ENCODE assay signal across 11 cellular contexts in genomic region chr6:13668291-13668928, GRCh38. TPM values are rescaled to one million over a fixed set of nuclear protein-coding genes. Genes with fewer than 3 reads are reported as not detected.
A peak's percentile ranks its signal among the peaks of the same experiment; 100 is the strongest.
DNase-seq lines count a peak whose midpoint lies in the region; ATAC-seq and TF ChIP-seq lines count a peak whose summit lies in the region.
"Had no signal": no experiment of that assay in that cellular context is flagged by ENCODE, and none has a peak within 500 bp of the region (broad histone marks: within the 10 kb centered on the region; RNA-seq: fewer than 3 reads in every experiment).

No MANE protein-coding gene starts in this region.

- no peaks in the 10 kb centered on the region for H3K9me3 ChIP-seq in gastrocnemius medialis
- no peaks in the 10 kb centered on the region for H3K9me3 ChIP-seq in left ventricle myocardium inferior (replicated peaks)
- H3K9me3 ChIP-seq in gastroesophageal sphincter, result no peaks in the 10 kb centered on the region
- H3K9me3 ChIP-seq: right atrium auricular region had no signal

- H3K4me1 ChIP-seq in gastrocnemius medialis, result peaks cover 22 to 38% of the 10 kb centered on the region in 2 donors
- H3K4me1 ChIP-seq in left ventricle myocardium inferior, result peaks cover 55% of the 10 kb centered on the region
- peaks cover 0 to 30% (median 0%) of the 10 kb centered on the region in 3 donors for H3K4me1 ChIP-seq in gastroesophageal sphincter

- no peak for TF ChIP-seq CTCF in NB4 (IDR thresholded peaks at IDR 0.05; ENCODE audit: low read depth, low read length)
- TF ChIP-seq CTCF in choroid plexus epithelial cell (conservative IDR thresholded peaks at IDR 0.05; ENCODE audit: low read depth, low read length), result no peak
- no peak for TF ChIP-seq CTCF in gastrocnemius medialis (IDR thresholded peaks at IDR 0.05 in 4 of 5, conservative IDR thresholded peaks at IDR 0.05 in 1 of 5)
- TF ChIP-seq CTCF in left ventricle myocardium inferior (IDR thresholded peaks at IDR 0.05; ENCODE audit: borderline replicate concordance), result no peak
- no peak for TF ChIP-seq CTCF in gastroesophageal sphincter (IDR thresholded peaks at IDR 0.05)

- in situ Hi-C loops in ACHN (cut with HindIII; ENCODE audit: low pct_ligation_motif_present, low pct_unique_long_range_greater_than_20kb, low sequenced_read_pairs) (no loop called here), gastrocnemius medialis (cut with MboI; ENCODE audit: low sequenced_read_pairs in 4 of 4) (no loop called here)

- DNase-seq in ACHN (peak; percentile 37), NB4 (ENCODE audit: low read depth) (peak; percentile 30), choroid plexus epithelial cell (ENCODE audit: low read depth) (peak; percentile 32), gastrocnemius medialis (no peak), left ventricle myocardium inferior (no peak)
- DNase-seq: activated B cell treated with CpG ODN at 0.5 μM for 24 hours; NK-92 treated with Interleukin-12 subunit alpha and Interleukin-12 subunit beta, amount 100 ng/mL, for 24 hours had no signal

- H3K27ac ChIP-seq in gastrocnemius medialis, result no peak overlapping the region
- H3K27ac ChIP-seq in left ventricle myocardium inferior (replicated peaks), result no peak overlapping the region
- no peak overlapping the region for H3K27ac ChIP-seq in gastroesophageal sphincter
- H3K27ac ChIP-seq: right atrium auricular region had no signal

- peak; percentile 63 for ATAC-seq in GM18858 (IDR thresholded peaks at IDR 0.05; ENCODE audit: unreplicated experiment)
- no peak for ATAC-seq in gastrocnemius medialis
- no peak for ATAC-seq in SK-N-SH treated with all-trans-retinoic acid at 6 μM for 48 hours
- ATAC-seq in gastroesophageal sphincter, result no peak

- no peak overlapping the region for H3K4me3 ChIP-seq in NB4 (ENCODE audit: low read depth, low read length)
- H3K4me3 ChIP-seq in choroid plexus epithelial cell (ENCODE audit: low read depth, low read length), result no peak overlapping the region
- H3K4me3 ChIP-seq in gastrocnemius medialis, result no peak overlapping the region
- H3K4me3 ChIP-seq in left ventricle myocardium inferior, result no peak overlapping the region
- H3K4me3 ChIP-seq in gastroesophageal sphincter, result no peak overlapping the region
- H3K4me3 ChIP-seq: right atrium auricular region had no signal

- H3K27me3 ChIP-seq in gastrocnemius medialis, result no peaks in the 10 kb centered on the region
- no peaks in the 10 kb centered on the region for H3K27me3 ChIP-seq in left ventricle myocardium inferior (ENCODE audit: low read depth)
- H3K27me3 ChIP-seq in gastroesophageal sphincter, result no peaks in the 10 kb centered on the region
- H3K27me3 ChIP-seq: right atrium auricular region had no signal

- intact Hi-C loops in gastrocnemius medialis (cut with DNase I; ENCODE audit: low total_unique reads), result no loop called here
- intact Hi-C loops in left ventricle myocardium inferior (cut with micrococcal nuclease), result no loop called here

- TF ChIP-seq EP300 in gastroesophageal sphincter (IDR thresholded peaks at IDR 0.05), result no peak

- 52 to 75% methylated on average over 2 of the region's 2 CpGs for WGBS in gastroesophageal sphincter (ENCODE audit: low coverage in 1 of 2), 2 donors

- H3K36me3 ChIP-seq in gastrocnemius medialis (no peaks in the 10 kb centered on the region), left ventricle myocardium inferior (no peaks in the 10 kb centered on the region), gastroesophageal sphincter (no peaks in the 10 kb centered on the region)
- H3K36me3 ChIP-seq: right atrium auricular region had no signal

- no peak for TF ChIP-seq POLR2A in NB4 (IDR thresholded peaks at IDR 0.05; ENCODE audit: extremely low read depth, insufficient read length)
- no peak for TF ChIP-seq POLR2A in gastrocnemius medialis (IDR thresholded peaks at IDR 0.05)
- no peak for TF ChIP-seq POLR2A in gastroesophageal sphincter (IDR thresholded peaks at IDR 0.05)

TF ChIP-seq in SK-N-SH treated with all-trans-retinoic acid at 6 μM for 48 hours, 23 proteins besides CTCF, POLR2A, EP300 and RAD21:
- TF ChIP-seq RARB (CRISPR knock-in tag; IDR thresholded peaks at IDR 0.05) (no peak), BACH2 (CRISPR knock-in tag; IDR thresholded peaks at IDR 0.05; ENCODE audit: borderline replicate concordance) (no peak), ZFP3 (CRISPR knock-in tag; IDR thresholded peaks at IDR 0.05) (no peak), TCF4 (CRISPR knock-in tag; IDR thresholded peaks at IDR 0.05; ENCODE audit: borderline replicate concordance) (no peak), ESRRG (CRISPR knock-in tag; IDR thresholded peaks at IDR 0.05) (no peak), ZNF8 (CRISPR knock-in tag; IDR thresholded peaks at IDR 0.05) (no peak), CREB5 (CRISPR knock-in tag; IDR thresholded peaks at IDR 0.05; ENCODE audit: low read depth) (no peak), ZFP30 (CRISPR knock-in tag; IDR thresholded peaks at IDR 0.05) (no peak), OSR1 (CRISPR knock-in tag; IDR thresholded peaks at IDR 0.05) (no peak), CSDC2 (CRISPR knock-in tag; IDR thresholded peaks at IDR 0.05) (no peak), ZNF565 (CRISPR knock-in tag; conservative IDR thresholded peaks at IDR 0.05; ENCODE audit: low read depth) (no peak), ZNF70 (CRISPR knock-in tag; IDR thresholded peaks at IDR 0.05) (no peak), ZC3H10 (CRISPR knock-in tag; IDR thresholded peaks at IDR 0.05) (no peak), ARNTL (CRISPR knock-in tag; IDR thresholded peaks at IDR 0.05; ENCODE audit: borderline replicate concordance, low read depth) (no peak), PPARA (CRISPR knock-in tag; IDR thresholded peaks at IDR 0.05; ENCODE audit: borderline replicate concordance) (no peak), SNAI2 (CRISPR knock-in tag; IDR thresholded peaks at IDR 0.05) (no peak), PATZ1 (CRISPR knock-in tag; IDR thresholded peaks at IDR 0.05; ENCODE audit: borderline replicate concordance) (no peak)
- TF ChIP-seq, protein P1, sequence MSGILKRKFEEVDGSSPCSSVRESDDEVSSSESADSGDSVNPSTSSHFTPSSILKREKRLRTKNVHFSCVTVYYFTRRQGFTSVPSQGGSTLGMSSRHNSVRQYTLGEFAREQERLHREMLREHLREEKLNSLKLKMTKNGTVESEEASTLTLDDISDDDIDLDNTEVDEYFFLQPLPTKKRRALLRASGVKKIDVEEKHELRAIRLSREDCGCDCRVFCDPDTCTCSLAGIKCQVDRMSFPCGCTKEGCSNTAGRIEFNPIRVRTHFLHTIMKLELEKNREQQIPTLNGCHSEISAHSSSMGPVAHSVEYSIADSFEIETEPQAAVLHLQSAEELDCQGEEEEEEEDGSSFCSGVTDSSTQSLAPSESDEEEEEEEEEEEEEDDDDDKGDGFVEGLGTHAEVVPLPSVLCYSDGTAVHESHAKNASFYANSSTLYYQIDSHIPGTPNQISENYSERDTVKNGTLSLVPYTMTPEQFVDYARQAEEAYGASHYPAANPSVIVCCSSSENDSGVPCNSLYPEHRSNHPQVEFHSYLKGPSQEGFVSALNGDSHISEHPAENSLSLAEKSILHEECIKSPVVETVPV (CRISPR knock-in tag; IDR thresholded peaks at IDR 0.05), result no peak

RNA-seq across cellular contexts. Expression of gene RANBP9, which starts 43.2 kb away (rescaled TPM):
- total RNA-seq in gastrocnemius medialis (10 to 100 TPM; 44.7 to 93.1 (median 63.3) TPM), left ventricle myocardium inferior (33.2 TPM), gastroesophageal sphincter (10 to 100 TPM; 39.1 to 59.9 (median 52.1) TPM)

RNA-seq across cellular contexts. Expression of gene NOL7, which starts 53.3 kb away (rescaled TPM):
- total RNA-seq in gastrocnemius medialis (10 to 100 TPM; 44.9 to 69.0 (median 63.8) TPM), left ventricle myocardium inferior (46.9 TPM), gastroesophageal sphincter (100 to 1,000 TPM in 2 of 4 donors, 10 to 100 TPM in 2; 92.4 to 120 (median 98.5) TPM)

Comparison
In these comparisons a context has a peak if more than half of its experiments do, and no peak if none do; other contexts are left out.
1. DNase-seq: peak in ACHN (single experiment), NB4 (single experiment) and choroid plexus epithelial cell (single experiment); none in gastrocnemius medialis (0 of 2) and left ventricle myocardium inferior (single experiment).